In genomic region chr2:110864176-110864575, GRCh38 we compare ENCODE assay signal across 22 cellular contexts.
A peak's percentile ranks its signal among the peaks of the same experiment; 100 is the strongest.
DNase-seq lines count a peak whose midpoint lies in the region; ATAC-seq, FAIRE-seq and TF ChIP-seq lines count a peak whose summit lies in the region.
"Had no signal": no experiment of that assay in that cellular context is flagged by ENCODE, and none has a peak within 500 bp of the region (broad histone marks: within the 10 kb centered on the region; RNA-seq: fewer than 3 reads in every experiment).

No MANE protein-coding gene starts in this region.

- H3K36me3 ChIP-seq in DND-41 (ENCODE audit: insufficient read depth, low read length) (no peaks in the 10 kb centered on the region), MM.1S (replicated peaks; ENCODE audit: insufficient read depth, low read length) (no peaks in the 10 kb centered on the region), K562 (ENCODE audit: control insufficient read depth, insufficient read depth, low read length) (no peaks in the 10 kb centered on the region)

- intact Hi-C loops in K562 (cut with micrococcal nuclease) = no loop called here

- no peak for FAIRE-seq in K562 (lab: Jason Lieb, UNC)
- FAIRE-seq: G401.6, H1 had no signal

- H3K9me3 ChIP-seq in DND-41 (ENCODE audit: insufficient read depth, low read length, severe bottlenecking) (no peaks in the 10 kb centered on the region), MM.1S (replicated peaks; ENCODE audit: insufficient read depth, low read length) (no peaks in the 10 kb centered on the region), K562 (replicated peaks; ENCODE audit: control insufficient read depth, insufficient read depth, low read depth, low read length) (no peaks in the 10 kb centered on the region)

- peaks cover 52% of the 10 kb centered on the region for H3K4me1 ChIP-seq in DND-41 (ENCODE audit: insufficient read depth, low read length)
- H3K4me1 ChIP-seq in MM.1S (ENCODE audit: low read length) = peaks cover 54% of the 10 kb centered on the region
- H3K4me1 ChIP-seq in K562 (replicated peaks in 1 of 2; ENCODE audit: control insufficient read depth in 2 of 2, insufficient read depth in 2 of 2, low read length in 2 of 2) = no peaks in the 10 kb centered on the region

- ATAC-seq in DND-41 (ENCODE audit: insufficient read depth, low read depth) (no peak), K562 (peak; percentile 59; the same call in 2 of the 3 replicates)
- ATAC-seq: GM12878, T-cell had no signal

- no peak for TF ChIP-seq CTCF in DND-41 (IDR thresholded peaks at IDR 0.05; ENCODE audit: borderline replicate concordance, extremely low read depth, low read length, poor library complexity, severe bottlenecking)
- TF ChIP-seq CTCF in GM12864 (IDR thresholded peaks at IDR 0.05; ENCODE audit: low read depth, low read length, missing control alignments) = peak; percentile 11
- TF ChIP-seq CTCF in MM.1S (IDR thresholded peaks at IDR 0.05; ENCODE audit: low read length) = no peak; the same call in 1 of the 2 replicates
- TF ChIP-seq CTCF in K562 (IDR thresholded peaks at IDR 0.05 in 2 of 3, conservative IDR thresholded peaks at IDR 0.05 in 1 of 3; ENCODE audit: insufficient read depth in 2 of 3, low read depth in 1 of 3, low read length in 3 of 3) = 0 out of 6 replicates have a peak, but pooled peaks of 1 of the 3 experiments have one; percentile 10

- no peak overlapping the region for H2AFZ ChIP-seq in DND-41 (ENCODE audit: low read depth, low read length)
- H2AFZ ChIP-seq in MM.1S (ENCODE audit: low read length) = no peak overlapping the region
- H2AFZ ChIP-seq in K562 (ENCODE audit: low read depth, low read length) = no peak overlapping the region
- H2AFZ ChIP-seq: PC-9 had no signal

- H3K9me1 ChIP-seq in K562 (ENCODE audit: control insufficient read depth, insufficient read depth, low read length) = no peaks in the 10 kb centered on the region

- POLR2A ChIA-PET in K562 (lab: Yijun Ruan, JAX) = no interaction called here

- BruUV-seq in K562 (replicated peaks; lab: Mats Ljungman, UMichigan) = no TSS peak

- H3K4me3 ChIP-seq in DND-41 (ENCODE audit: low read depth in 1 of 2, low read length in 2 of 2) (no peak overlapping the region), GM12864 (ENCODE audit: low read depth, low read length) (no peak overlapping the region), MM.1S (ENCODE audit: low read length) (no peak overlapping the region), K562 (no peak overlapping the region)
- H3K4me3 ChIP-seq: GM12878, PC-9 had no signal

- TF ChIP-seq RAD21 in K562 (CRISPR knock-in tag; conservative IDR thresholded peaks at IDR 0.05 in 1 of 2, IDR thresholded peaks at IDR 0.05 in 1 of 2) = no peak

- H3K9ac ChIP-seq in DND-41 (ENCODE audit: low read depth, low read length) (no peak overlapping the region), MM.1S (ENCODE audit: low read length) (no peak overlapping the region), K562 (ENCODE audit: insufficient read depth in 1 of 2, low read depth in 2 of 2, low read length in 2 of 2) (no peak overlapping the region)

- CTCF ChIA-PET in K562 (lab: Yijun Ruan, JAX; ENCODE audit: low intra/inter-chr PET ratio) = no interaction called here

- 5% methylated on average over 3 of the region's 3 CpGs for WGBS in K562 (ENCODE audit: insufficient coverage, low coverage, missing lambda C conversion rate)

- H3K4me2 ChIP-seq in DND-41 (ENCODE audit: insufficient read depth, low read length) = no peak overlapping the region
- peak overlapping the region; percentile 65 for H3K4me2 ChIP-seq in MM.1S (ENCODE audit: low read depth, low read length)
- H3K4me2 ChIP-seq in K562 (ENCODE audit: insufficient read depth, low read length) = no peak overlapping the region
- H3K4me2 ChIP-seq: PC-9 had no signal

- TF ChIP-seq EP300 in K562 (IDR thresholded peaks at IDR 0.05; ENCODE audit: low read length) = no peak

- DNase-seq in DND-41 (no peak), GM12864 (ENCODE audit: low read depth) (no peak), MM.1S (no peak), K562 (ENCODE audit: extremely low read depth in 1 of 4, low spot score in 3 of 4) (no peak), activated T-cell treated with anti-CD3 and anti-CD28 coated beads for 4 hours (no peak), SIG-M5 (lab: John Stamatoyannopoulos, UW) (no peak), NCI-H2107 (lab: John Stamatoyannopoulos, UW) (no peak)
- DNase-seq: C1 segment of cervical spinal cord; CD4-positive, alpha-beta memory T cell; COR-L47; DMS53; NCI-H1092; NCI-H1436 treated with DMSO at 0.1 percent for 48 hours; NCI-H187 treated with DMSO at 0.1 percent for 48 hours; NCI-H524; NCI-H748 treated with DMSO at 0.1 percent for 48 hours; PC-9; Right ventricle myocardium superior; T-cell had no signal

- H3K27me3 ChIP-seq in DND-41 (ENCODE audit: insufficient read depth, low read length, poor library complexity) = no peaks in the 10 kb centered on the region
- no peaks in the 10 kb centered on the region for H3K27me3 ChIP-seq in MM.1S (replicated peaks; ENCODE audit: insufficient read depth, low read length)
- H3K27me3 ChIP-seq in K562 (ENCODE audit: control insufficient read depth in 2 of 2, insufficient read depth in 2 of 2, low read length in 2 of 2) = peaks cover 26 to 61% of the 10 kb centered on the region in 2 experiments

- H3K27ac ChIP-seq in DND-41 (ENCODE audit: low read length) (peak overlapping the region; percentile 13; the same call in 1 of the 2 replicates), MM.1S (ENCODE audit: low read length) (peak overlapping the region; percentile 91), K562 (ENCODE audit: extremely low read depth, low read depth, low read length) (no peak overlapping the region)
- H3K27ac ChIP-seq: PC-9 had no signal

- H3K79me2 ChIP-seq in DND-41 (ENCODE audit: insufficient read depth, low read length) = no peaks in the 10 kb centered on the region
- 0 out of 2 replicates have a peak, but pooled peaks cover 3% of the 10 kb centered on the region for H3K79me2 ChIP-seq in MM.1S (ENCODE audit: low read length)
- no peaks in the 10 kb centered on the region for H3K79me2 ChIP-seq in K562 (ENCODE audit: control insufficient read depth, insufficient read depth, low read length)

- H4K20me1 ChIP-seq in DND-41 (ENCODE audit: insufficient read depth, low read length) (no peaks in the 10 kb centered on the region), MM.1S (ENCODE audit: insufficient read depth, low read length) (no peaks in the 10 kb centered on the region), K562 (replicated peaks; ENCODE audit: control insufficient read depth, insufficient read depth, low read length) (no peaks in the 10 kb centered on the region)

- no peak for TF ChIP-seq POLR2A in K562 (conservative IDR thresholded peaks at IDR 0.05)

- no peaks in the 10 kb centered on the region for H3K9me2 ChIP-seq in MM.1S (replicated peaks; ENCODE audit: insufficient read depth, low read length)

- H3F3A ChIP-seq in MM.1S (ENCODE audit: insufficient read depth, low read length) = peaks cover 36% of the 10 kb centered on the region

- in situ Hi-C loops in K562 (cut with MboI) = no loop called here

TF ChIP-seq in K562, 482 proteins besides CTCF, POLR2A, EP300 and RAD21 (continues in another document):
- TF ChIP-seq MED1 (CRISPR knock-in tag; IDR thresholded peaks at IDR 0.05; ENCODE audit: borderline replicate concordance) (no peak), PBX2 (CRISPR knock-in tag; IDR thresholded peaks at IDR 0.05; ENCODE audit: low read depth) (no peak), PBX2 (tag; conservative IDR thresholded peaks at IDR 0.05; ENCODE audit: low read depth) (no peak), HNRNPH1 (optimal IDR thresholded peaks at IDR 0.05; ENCODE audit: low read depth, low read length) (no peak), CTBP1 (IDR thresholded peaks at IDR 0.05; ENCODE audit: borderline replicate concordance) (no peak), SMARCC2 (IDR thresholded peaks at IDR 0.05; ENCODE audit: low read depth) (no peak), TFAP4 (CRISPR knock-in tag; IDR thresholded peaks at IDR 0.05; ENCODE audit: borderline replicate concordance) (no peak)
- TF ChIP-seq, protein P1, sequence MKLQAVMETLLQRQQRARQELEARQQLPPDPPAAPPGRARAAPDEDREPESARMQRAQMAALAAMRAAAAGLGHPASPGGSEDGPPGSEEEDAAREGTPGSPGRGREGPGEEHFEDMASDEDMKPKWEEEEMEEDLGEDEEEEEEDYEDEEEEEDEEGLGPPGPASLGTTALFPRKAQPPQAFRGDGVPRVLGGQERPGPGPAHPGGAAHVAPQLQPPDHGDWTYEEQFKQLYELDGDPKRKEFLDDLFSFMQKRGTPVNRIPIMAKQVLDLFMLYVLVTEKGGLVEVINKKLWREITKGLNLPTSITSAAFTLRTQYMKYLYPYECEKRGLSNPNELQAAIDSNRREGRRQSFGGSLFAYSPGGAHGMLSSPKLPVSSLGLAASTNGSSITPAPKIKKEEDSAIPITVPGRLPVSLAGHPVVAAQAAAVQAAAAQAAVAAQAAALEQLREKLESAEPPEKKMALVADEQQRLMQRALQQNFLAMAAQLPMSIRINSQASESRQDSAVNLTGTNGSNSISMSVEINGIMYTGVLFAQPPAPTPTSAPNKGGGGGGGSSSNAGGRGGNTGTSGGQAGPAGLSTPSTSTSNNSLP (IDR thresholded peaks at IDR 0.05; ENCODE audit: borderline replicate concordance, low read depth, low read length) = no peak
